8 cellular contexts compared by ENCODE assay signal in the genomic region with DNA sequence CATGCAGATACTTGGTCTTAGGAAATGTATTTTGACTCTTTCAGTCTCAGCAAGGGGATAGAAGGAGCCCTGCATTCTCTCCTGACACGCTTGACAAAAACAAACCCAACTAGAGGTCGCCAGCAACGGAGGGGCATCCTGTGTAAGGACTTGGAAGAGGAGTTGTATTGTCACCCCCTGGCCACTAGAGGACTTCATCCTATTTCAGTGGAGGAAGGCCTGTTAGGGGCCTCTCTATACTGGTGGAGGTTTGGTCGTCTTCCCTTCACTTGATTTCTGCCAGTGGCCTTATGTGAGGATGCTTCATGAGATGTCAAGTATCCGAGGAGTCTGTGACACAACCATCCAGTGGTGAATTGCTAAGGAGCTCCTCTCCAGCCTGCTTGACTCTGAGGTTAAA.
DNase-seq lines count a peak whose midpoint lies in the region; ATAC-seq and TF ChIP-seq lines count a peak whose summit lies in the region.

No MANE protein-coding gene starts in this region.

- no peak overlapping the region for H3K4me3 Mint-ChIP-seq in type B pancreatic cell
- H3K4me3 Mint-ChIP-seq in CD4-positive, alpha-beta T cell, result no peak overlapping the region

- peaks cover 0 to 16% (median 0%) of the 10 kb centered on the region in 3 donors for H3K4me1 ChIP-seq in esophagus squamous epithelium

- intact Hi-C loops in esophagus squamous epithelium (cut with DNase I), result loop anchor here (10.0 kb wide), 1 partner anchor 124 kb away; no protein-coding TSS in a partner anchor
- intact Hi-C loops in CD4-positive, alpha-beta T cell (cut with DNase I, micrococcal nuclease), result no loop called here

- TF ChIP-seq POLR2A in esophagus squamous epithelium (IDR thresholded peaks at IDR 0.05), result no peak

- H3K4me3 ChIP-seq in GM12864 (ENCODE audit: low read depth, low read length) (no peak overlapping the region), esophagus squamous epithelium (no peak overlapping the region)

- H3K9me3 Mint-ChIP-seq in type B pancreatic cell, result no peaks in the 10 kb centered on the region
- H3K9me3 Mint-ChIP-seq in CD4-positive, alpha-beta T cell, result no peaks in the 10 kb centered on the region

- CTCF ChIA-PET in CD4-positive, alpha-beta T cell (lab: Charles Lee), result interaction anchor here (0.7 kb wide), 1 partner anchor 59 kb away, joined by 3 read pairs; no protein-coding TSS in a partner anchor

- POLR2A ChIA-PET in CD4-positive, alpha-beta T cell (lab: Charles Lee), result no interaction called here

- H3K36me3 Mint-ChIP-seq in type B pancreatic cell, result no peaks in the 10 kb centered on the region
- H3K36me3 Mint-ChIP-seq in CD4-positive, alpha-beta T cell (ENCODE audit: low read depth), result no peaks in the 10 kb centered on the region

- no peak overlapping the region for H3K27ac Mint-ChIP-seq in type B pancreatic cell
- H3K27ac Mint-ChIP-seq in CD4-positive, alpha-beta T cell, result no peak overlapping the region

- no peaks in the 10 kb centered on the region for H3K36me3 ChIP-seq in esophagus squamous epithelium

- no peaks in the 10 kb centered on the region for H3K9me3 ChIP-seq in esophagus squamous epithelium
- no peaks in the 10 kb centered on the region for H3K9me3 ChIP-seq in CD4-positive, alpha-beta T cell (ENCODE audit: control insufficient read depth, low read length)

- H3K27me3 ChIP-seq in esophagus squamous epithelium, result no peaks in the 10 kb centered on the region
- peaks cover 4% of the 10 kb centered on the region for H3K27me3 ChIP-seq in CD4-positive, alpha-beta T cell (ENCODE audit: control insufficient read depth, insufficient read depth, low read length)

- no peak for ATAC-seq in CD4-positive, alpha-beta T cell (ENCODE audit: poor library complexity)

- H3K27ac ChIP-seq in 22Rv1 (no peak overlapping the region), esophagus squamous epithelium (no peak overlapping the region)
- no peak overlapping the region for H3K27ac ChIP-seq in CD4-positive, alpha-beta T cell (ENCODE audit: low read depth, low read length)

- no peaks in the 10 kb centered on the region for H3K4me1 Mint-ChIP-seq in type B pancreatic cell (ENCODE audit: unreplicated experiment)
- H3K4me1 Mint-ChIP-seq in CD4-positive, alpha-beta T cell (ENCODE audit: low read depth), result no peaks in the 10 kb centered on the region

- 67 to 68% methylated on average over 3 to 5 of the region's 5 CpGs for WGBS in esophagus squamous epithelium, 2 donors

- TF ChIP-seq CTCF in 22Rv1 (IDR thresholded peaks at IDR 0.05) (peak; percentile 70), GM12864 (IDR thresholded peaks at IDR 0.05; ENCODE audit: low read depth, low read length, missing control alignments) (peak; percentile 92), esophagus squamous epithelium (IDR thresholded peaks at IDR 0.05) (peak in 4 of 6 experiments; percentile 19 to 44 (median 26)), type B pancreatic cell (conservative IDR thresholded peaks at IDR 0.05) (peak; percentile 61)
- no peak for TF ChIP-seq CTCF in CD4-positive, alpha-beta T cell (IDR thresholded peaks at IDR 0.05)

- peak; percentile 24 for DNase-seq in GM12864 (ENCODE audit: low read depth)
- DNase-seq in MV-4-11 (lab: John Stamatoyannopoulos, UW), result peak; percentile 38
- DNase-seq in esophagus squamous epithelium (lab: John Stamatoyannopoulos, UW), result no peak
- DNase-seq in type B pancreatic cell (ENCODE audit: extremely low spot score, unreplicated experiment), result no peak
- no peak for DNase-seq in CD4-positive, alpha-beta T cell
- DNase-seq in Ammon's horn (ENCODE audit: low spot score), result no peak
- no peak for DNase-seq in DMS153 treated with DMSO at 0.1 percent for 48 hours (lab: John Stamatoyannopoulos, UW; ENCODE audit: unreplicated experiment)

- no peaks in the 10 kb centered on the region for H3K27me3 Mint-ChIP-seq in type B pancreatic cell
- no peaks in the 10 kb centered on the region for H3K27me3 Mint-ChIP-seq in CD4-positive, alpha-beta T cell

Comparison
In these comparisons a context has a peak if more than half of its experiments do, and no peak if none do; other contexts are left out.
1. DNase-seq: peak in GM12864 (single experiment) and MV-4-11 (single experiment); none in esophagus squamous epithelium (single experiment), type B pancreatic cell (single experiment), CD4-positive, alpha-beta T cell (0 of 10), Ammon's horn (single experiment) and DMS153 treated with DMSO at 0.1 percent for 48 hours (single experiment).